23 cellular contexts compared by ENCODE assay signal in the genomic region with DNA sequence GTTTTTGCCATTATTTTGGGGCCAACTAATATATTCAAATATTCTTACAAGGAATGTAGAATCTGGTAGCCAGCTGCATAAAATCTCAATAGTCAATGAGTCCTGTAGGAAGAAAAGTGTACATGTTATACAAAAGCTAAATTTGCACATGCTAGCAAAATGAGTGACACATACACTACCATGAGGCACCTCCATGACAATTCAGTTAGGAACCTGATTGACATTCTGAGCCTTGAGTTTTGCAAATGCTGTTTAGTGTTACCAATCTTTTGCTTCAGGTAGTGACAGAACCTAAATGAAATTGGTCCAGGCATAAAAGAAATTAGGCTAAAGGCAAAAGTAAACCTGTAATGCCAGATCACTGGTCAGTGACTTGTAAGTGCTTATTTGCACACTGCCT.
"Had no signal": no experiment of that assay in that cellular context is flagged by ENCODE, and none has a peak within 500 bp of the region (broad histone marks: within the 10 kb centered on the region; RNA-seq: fewer than 3 reads in every experiment).

No MANE protein-coding gene starts in this region.

- FAIRE-seq: HTR-8/SVneo, RCC 7860 had no signal

- DNase-seq: KBM-7, MV-4-11, NCI-H1048, NCI-H1105 treated with DMSO at 0.1 percent for 48 hours, NCI-H1417 treated with DMSO at 0.1 percent for 48 hours, NCI-H146, NCI-H1694 treated with DMSO at 0.1 percent for 48 hours, NCI-H1930, NCI-H2081 treated with DMSO at 0.1 percent for 48 hours, NCI-H2171, NCI-H226, NCI-H446, NCI-H510A, NCI-H524 treated with DMSO at 0.1 percent for 48 hours, NCI-H69, NCI-H774, OCI-M1, RPMI8226, SHP77, T-helper 2 cell had no signal

- H3K27ac ChIP-seq: HL-60 had no signal
